In genomic region chr2:105919826-105920225, GRCh38 we compare ENCODE assay signal across 9 cellular contexts.
DNase-seq lines count a peak whose midpoint lies in the region; ATAC-seq and TF ChIP-seq lines count a peak whose summit lies in the region.
"Had no signal": no experiment of that assay in that cellular context is flagged by ENCODE, and none has a peak within 500 bp of the region (broad histone marks: within the 10 kb centered on the region; RNA-seq: fewer than 3 reads in every experiment).

No MANE protein-coding gene starts in this region.

- no peaks in the 10 kb centered on the region for H3K27me3 Mint-ChIP-seq in activated naive CD8-positive, alpha-beta T cell treated with anti-CD3 and anti-CD28 coated beads, Interleukin-2, amount 50 U/mL, for 24 hours

- peaks cover 27% of the 10 kb centered on the region for H3K9me3 Mint-ChIP-seq in activated naive CD8-positive, alpha-beta T cell treated with anti-CD3 and anti-CD28 coated beads, Interleukin-2, amount 50 U/mL, for 24 hours

- H3K27me3 ChIP-seq in PC-3 (ENCODE audit: low read length) (no peaks in the 10 kb centered on the region), kidney epithelial cell (ENCODE audit: control insufficient read depth, insufficient read depth, low read length) (no peaks in the 10 kb centered on the region), thyroid gland (no peaks in the 10 kb centered on the region)

- H3K27ac Mint-ChIP-seq in activated naive CD8-positive, alpha-beta T cell treated with anti-CD3 and anti-CD28 coated beads, Interleukin-2, amount 50 U/mL, for 24 hours = no peak overlapping the region

- H3K36me3 Mint-ChIP-seq in activated naive CD8-positive, alpha-beta T cell treated with anti-CD3 and anti-CD28 coated beads, Interleukin-2, amount 50 U/mL, for 24 hours (ENCODE audit: low read depth) = peaks cover 16% of the 10 kb centered on the region

- BruUV-seq in PC-3 (replicated peaks; lab: Mats Ljungman, UMichigan) = no TSS peak

- H3F3A ChIP-seq in PC-3 (ENCODE audit: low read length, unreplicated experiment) = no peaks in the 10 kb centered on the region

- H3K9me3 ChIP-seq in PC-3 (ENCODE audit: low read length) = no peaks in the 10 kb centered on the region
- H3K9me3 ChIP-seq in thyroid gland = no peaks in the 10 kb centered on the region

- no peak for TF ChIP-seq POLR2A in thyroid gland (IDR thresholded peaks at IDR 0.05)

- TF ChIP-seq CTCF in PC-3 (conservative IDR thresholded peaks at IDR 0.05; ENCODE audit: low read depth, low read length) = peak; percentile 68
- peak; percentile 54 for TF ChIP-seq CTCF in kidney epithelial cell (IDR thresholded peaks at IDR 0.05; ENCODE audit: insufficient read depth, low read length, poor library complexity, severe bottlenecking)
- peak in 3 of 6 experiments; percentile 18 to 31 (median 26) for TF ChIP-seq CTCF in thyroid gland (IDR thresholded peaks at IDR 0.05)

- H3K79me2 ChIP-seq in PC-3 (ENCODE audit: low read length) = no peaks in the 10 kb centered on the region
- H3K79me2 ChIP-seq: parathyroid adenoma had no signal

- H3K4me1 ChIP-seq in PC-3 (ENCODE audit: insufficient read depth, low read length) (peaks cover 25% of the 10 kb centered on the region), thyroid gland (no peaks in the 10 kb centered on the region)
- H3K4me1 ChIP-seq: parathyroid adenoma had no signal

- peak overlapping the region; percentile 33; the same call in 1 of the 2 replicates for H3K9ac ChIP-seq in PC-3 (ENCODE audit: low read length)
- H3K9ac ChIP-seq: parathyroid adenoma had no signal

- no peak overlapping the region for H2AFZ ChIP-seq in PC-3 (ENCODE audit: low read length)
- H2AFZ ChIP-seq: parathyroid adenoma had no signal

- POLR2A ChIA-PET in PC-3 (lab: Charles Lee; ENCODE audit: unreplicated experiment) = no interaction called here

- no peaks in the 10 kb centered on the region for H4K20me1 ChIP-seq in PC-3 (ENCODE audit: low read length)

- no peak overlapping the region for H3K4me3 Mint-ChIP-seq in activated naive CD8-positive, alpha-beta T cell treated with anti-CD3 and anti-CD28 coated beads, Interleukin-2, amount 50 U/mL, for 24 hours

- intact Hi-C loops in PC-3 (cut with micrococcal nuclease) = loop anchor here (5.0 kb wide), 1 partner anchor 138 kb away; no protein-coding TSS in a partner anchor
- intact Hi-C loops in thyroid gland (cut with DNase I) = no loop called here

- CTCF ChIA-PET in PC-3 (lab: Charles Lee) = interaction anchor here (0.6 kb wide), 1 partner anchor 662 kb away, joined by 7 read pairs; no protein-coding TSS in a partner anchor

- H3K36me3 ChIP-seq in PC-3 (ENCODE audit: low read depth, low read length) = no peaks in the 10 kb centered on the region
- no peaks in the 10 kb centered on the region for H3K36me3 ChIP-seq in kidney epithelial cell (ENCODE audit: control insufficient read depth, insufficient read depth, low read length)
- no peaks in the 10 kb centered on the region for H3K36me3 ChIP-seq in thyroid gland

- H3K4me1 Mint-ChIP-seq in activated naive CD8-positive, alpha-beta T cell treated with anti-CD3 and anti-CD28 coated beads, Interleukin-2, amount 50 U/mL, for 24 hours = peaks cover 26% of the 10 kb centered on the region

- peak; percentile 38 for DNase-seq in ELF-1 (ENCODE audit: low read depth, low spot score)
- DNase-seq in PC-3 = peak; percentile 61
- peak; percentile 50 for DNase-seq in activated naive CD8-positive, alpha-beta T cell treated with anti-CD3 and anti-CD28 coated beads, Interleukin-2, amount 50 U/mL, for 24 hours
- DNase-seq in kidney epithelial cell (ENCODE audit: low read depth) = peak; percentile 1
- DNase-seq in thyroid gland = peak; percentile 7 to 18
- no peak for DNase-seq in GDM1 (lab: John Stamatoyannopoulos, UW)

- H3K27ac ChIP-seq in PC-3 (ENCODE audit: low read length) (peak overlapping the region; percentile 84), thyroid gland (no peak overlapping the region)
- H3K27ac ChIP-seq: parathyroid adenoma had no signal

- no peaks in the 10 kb centered on the region for H3K9me2 ChIP-seq in PC-3 (replicated peaks; ENCODE audit: low read length)

- H3K4me3 ChIP-seq in PC-3 (ENCODE audit: low read length) (no peak overlapping the region), kidney epithelial cell (ENCODE audit: low read depth, low read length) (no peak overlapping the region), thyroid gland (replicated peaks in 1 of 3) (no peak overlapping the region)

- ATAC-seq in PC-3 (peak; percentile 41), GM18907 (IDR thresholded peaks at IDR 0.05; ENCODE audit: unreplicated experiment) (no peak), HG03108 (IDR thresholded peaks at IDR 0.05; ENCODE audit: unreplicated experiment) (no peak)
- peak; percentile 45 for ATAC-seq in activated naive CD8-positive, alpha-beta T cell treated with anti-CD3 and anti-CD28 coated beads, Interleukin-2, amount 50 U/mL, for 24 hours

- H3K4me2 ChIP-seq in PC-3 (ENCODE audit: low read length) = peak overlapping the region; percentile 53

Comparison
In these comparisons a context has a peak if more than half of its experiments do, and no peak if none do; other contexts are left out.
1. ATAC-seq: peak in PC-3 (single experiment) and activated naive CD8-positive, alpha-beta T cell treated with anti-CD3 and anti-CD28 coated beads, Interleukin-2, amount 50 U/mL, for 24 hours (single experiment); none in GM18907 (single experiment) and HG03108 (single experiment).